In genomic region chr5:102306121-102306520, GRCh38 we compare ENCODE assay signal across 1 cellular context.
TF ChIP-seq lines count a peak whose summit lies in the region.

No MANE protein-coding gene starts in this region.

TF ChIP-seq in WTC11, 78 proteins besides CTCF, POLR2A, EP300 and RAD21 (continued from another document):
- TF ChIP-seq, protein P1, sequence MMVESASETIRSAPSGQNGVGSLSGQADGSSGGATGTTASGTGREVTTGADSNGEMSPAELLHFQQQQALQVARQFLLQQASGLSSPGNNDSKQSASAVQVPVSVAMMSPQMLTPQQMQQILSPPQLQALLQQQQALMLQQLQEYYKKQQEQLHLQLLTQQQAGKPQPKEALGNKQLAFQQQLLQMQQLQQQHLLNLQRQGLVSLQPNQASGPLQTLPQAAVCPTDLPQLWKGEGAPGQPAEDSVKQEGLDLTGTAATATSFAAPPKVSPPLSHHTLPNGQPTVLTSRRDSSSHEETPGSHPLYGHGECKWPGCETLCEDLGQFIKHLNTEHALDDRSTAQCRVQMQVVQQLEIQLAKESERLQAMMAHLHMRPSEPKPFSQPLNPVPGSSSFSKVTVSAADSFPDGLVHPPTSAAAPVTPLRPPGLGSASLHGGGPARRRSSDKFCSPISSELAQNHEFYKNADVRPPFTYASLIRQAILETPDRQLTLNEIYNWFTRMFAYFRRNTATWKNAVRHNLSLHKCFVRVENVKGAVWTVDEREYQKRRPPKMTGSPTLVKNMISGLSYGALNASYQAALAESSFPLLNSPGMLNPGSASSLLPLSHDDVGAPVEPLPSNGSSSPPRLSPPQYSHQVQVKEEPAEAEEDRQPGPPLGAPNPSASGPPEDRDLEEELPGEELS (CRISPR knock-in tag; IDR thresholded peaks at IDR 0.05) = no peak
- TF ChIP-seq TCF7 (CRISPR knock-in tag; IDR thresholded peaks at IDR 0.05; ENCODE audit: low read depth) = no peak
- TF ChIP-seq ZBTB21 (CRISPR knock-in tag; IDR thresholded peaks at IDR 0.05; ENCODE audit: borderline replicate concordance) = no peak
- TF ChIP-seq SP1 (CRISPR knock-in tag; conservative IDR thresholded peaks at IDR 0.05) = no peak
- TF ChIP-seq NFATC4 (CRISPR knock-in tag; IDR thresholded peaks at IDR 0.05) = no peak
TF ChIP-seq in WTC11: peak in this region for 0.
